ENCODE assay signal across 19 cellular contexts in genomic region chr14:39406560-39406959, GRCh38. TPM values are rescaled to one million over a fixed set of nuclear protein-coding genes. Genes with fewer than 3 reads are reported as not detected.
A peak's percentile ranks its signal among the peaks of the same experiment; 100 is the strongest.
DNase-seq lines count a peak whose midpoint lies in the region; ATAC-seq and TF ChIP-seq lines count a peak whose summit lies in the region.
"Had no signal": no experiment of that assay in that cellular context is flagged by ENCODE, and none has a peak within 500 bp of the region (broad histone marks: within the 10 kb centered on the region; RNA-seq: fewer than 3 reads in every experiment).

No MANE protein-coding gene starts in this region.

- DNase-seq in natural killer cell (no peak), GM03348 (ENCODE audit: low spot score) (peak; percentile 32), fibroblast of mammary gland (ENCODE audit: low read depth) (peak; percentile 27), NCI-H2081 treated with DMSO at 0.1 percent for 48 hours (lab: John Stamatoyannopoulos, UW) (no peak), middle frontal gyrus (ENCODE audit: extremely low spot score, low spot score) (no peak), suprapubic skin (ENCODE audit: low spot score in 2 of 2) (no peak)
- no peak for DNase-seq in natural killer cell treated with Interleukin-12 subunit alpha and Interleukin-12 subunit beta and Interleukin-15 and Interleukin-18, amount 100 ng/mL, for 72 hours (ENCODE audit: low spot score)
- DNase-seq: BE2C; Calu3; CD4-positive, alpha-beta memory T cell; GF-D8; KBM-7; NCI-H1105; NCI-H2227 treated with DMSO at 0.1 percent for 48 hours; NCI-H510A treated with DMSO at 0.1 percent for 48 hours; NCI-H82; OCI-M1; SIG-M5 had no signal

- H3K9me3 ChIP-seq in suprapubic skin: no peaks in the 10 kb centered on the region
- H3K9me3 ChIP-seq: BE2C had no signal

- H3K4me1 ChIP-seq in suprapubic skin: no peaks in the 10 kb centered on the region
- H3K4me1 ChIP-seq: BE2C had no signal

- no peak for TF ChIP-seq POLR2A in suprapubic skin (IDR thresholded peaks at IDR 0.05)

- H3K9me3 Mint-ChIP-seq in natural killer cell: peaks cover 0 to 2% of the 10 kb centered on the region in 2 donors
- H3K9me3 Mint-ChIP-seq in natural killer cell treated with Interleukin-12 subunit alpha and Interleukin-12 subunit beta and Interleukin-15 and Interleukin-18, amount 100 ng/mL, for 72 hours: peaks cover 3% of the 10 kb centered on the region

- H3K4me3 ChIP-seq in fibroblast of mammary gland (ENCODE audit: control insufficient read depth, low read depth, low read length) (no peak overlapping the region), suprapubic skin (no peak overlapping the region)

- no peaks in the 10 kb centered on the region for H3K36me3 Mint-ChIP-seq in natural killer cell
- H3K36me3 Mint-ChIP-seq in natural killer cell treated with Interleukin-12 subunit alpha and Interleukin-12 subunit beta and Interleukin-15 and Interleukin-18, amount 100 ng/mL, for 72 hours: peaks cover 6% of the 10 kb centered on the region

- 58% methylated on average over 3 of the region's 3 CpGs for whole genome bisulfite sequencing in suprapubic skin

- TF ChIP-seq EP300 in suprapubic skin (IDR thresholded peaks at IDR 0.05): no peak

- H3K4me3 Mint-ChIP-seq in natural killer cell: no peak overlapping the region
- no peak overlapping the region for H3K4me3 Mint-ChIP-seq in natural killer cell treated with Interleukin-12 subunit alpha and Interleukin-12 subunit beta and Interleukin-15 and Interleukin-18, amount 100 ng/mL, for 72 hours
- H3K4me3 Mint-ChIP-seq: CD4-positive, alpha-beta memory T cell had no signal

- H3K27me3 Mint-ChIP-seq in natural killer cell (ENCODE audit: low read depth in 2 of 2): no peaks in the 10 kb centered on the region
- no peaks in the 10 kb centered on the region for H3K27me3 Mint-ChIP-seq in natural killer cell treated with Interleukin-12 subunit alpha and Interleukin-12 subunit beta and Interleukin-15 and Interleukin-18, amount 100 ng/mL, for 72 hours
- H3K27me3 Mint-ChIP-seq: CD4-positive, alpha-beta memory T cell had no signal

- peaks cover 1% of the 10 kb centered on the region for H3K36me3 ChIP-seq in suprapubic skin
- H3K36me3 ChIP-seq: BE2C had no signal

- no peak overlapping the region for H3K27ac ChIP-seq in suprapubic skin

- no peak for ATAC-seq in natural killer cell
- ATAC-seq in natural killer cell treated with Interleukin-12 subunit alpha and Interleukin-12 subunit beta and Interleukin-15 and Interleukin-18, amount 100 ng/mL, for 72 hours: no peak
- ATAC-seq: SK-N-SH treated with all-trans-retinoic acid at 6 μM for 48 hours had no signal

- intact Hi-C loops in natural killer cell (cut with micrococcal nuclease): no loop called here

- H3K27ac Mint-ChIP-seq in natural killer cell: peak overlapping the region; percentile 17 to 22
- no peak overlapping the region for H3K27ac Mint-ChIP-seq in natural killer cell treated with Interleukin-12 subunit alpha and Interleukin-12 subunit beta and Interleukin-15 and Interleukin-18, amount 100 ng/mL, for 72 hours

- no peaks in the 10 kb centered on the region for H3K27me3 ChIP-seq in suprapubic skin
- H3K27me3 ChIP-seq: BE2C had no signal

- H3K4me1 Mint-ChIP-seq in natural killer cell: peaks cover 50 to 54% of the 10 kb centered on the region in 2 donors
- peaks cover 35% of the 10 kb centered on the region in 2 donors for H3K4me1 Mint-ChIP-seq in natural killer cell treated with Interleukin-12 subunit alpha and Interleukin-12 subunit beta and Interleukin-15 and Interleukin-18, amount 100 ng/mL, for 72 hours (ENCODE audit: low read depth in 2 of 2)

- TF ChIP-seq CTCF in natural killer cell (IDR thresholded peaks at IDR 0.05): no peak
- TF ChIP-seq CTCF in fibroblast of mammary gland (conservative IDR thresholded peaks at IDR 0.05; ENCODE audit: control insufficient read depth, insufficient read depth, low read depth, low read length): no peak
- TF ChIP-seq CTCF in suprapubic skin (IDR thresholded peaks at IDR 0.05): no peak

RNA-seq across cellular contexts. Expression of gene FBXO33, which starts 25.7 kb away (rescaled TPM):
- total RNA-seq in natural killer cell (10 to 100 TPM; 45.7 to 54.1 (median 50.2) TPM), suprapubic skin (10 to 100 TPM; 12.4 to 23.7 (median 15.3) TPM)
- total RNA-seq in natural killer cell treated with Interleukin-12 subunit alpha and Interleukin-12 subunit beta and Interleukin-15 and Interleukin-18, amount 100 ng/mL, for 72 hours: 10 to 100 TPM; 16.3 to 17.9 TPM

Comparison
In these comparisons a context has a peak if more than half of its experiments do, and no peak if none do; other contexts are left out.
1. H3K27ac Mint-ChIP-seq: peak in natural killer cell (2 of 2); none in natural killer cell treated with Interleukin-12 subunit alpha and Interleukin-12 subunit beta and Interleukin-15 and Interleukin-18, amount 100 ng/mL, for 72 hours (0 of 2).
2. DNase-seq: peak in GM03348 (single experiment) and fibroblast of mammary gland (single experiment); none in natural killer cell (single experiment), natural killer cell treated with Interleukin-12 subunit alpha and Interleukin-12 subunit beta and Interleukin-15 and Interleukin-18, amount 100 ng/mL, for 72 hours (single experiment), NCI-H2081 treated with DMSO at 0.1 percent for 48 hours (single experiment), middle frontal gyrus (single experiment) and suprapubic skin (0 of 2).